In genomic region chr20:19735446-19735845, GRCh38 we compare ENCODE assay signal across 8 cellular contexts. TPM values are rescaled to one million over a fixed set of nuclear protein-coding genes. Genes with fewer than 3 reads are reported as not detected.
DNase-seq lines count a peak whose midpoint lies in the region; ATAC-seq and TF ChIP-seq lines count a peak whose summit lies in the region.

No MANE protein-coding gene starts in this region.

- peaks cover 19% of the 10 kb centered on the region for H3K4me1 Mint-ChIP-seq in activated CD4-positive, alpha-beta memory T cell treated with anti-CD3 and anti-CD28 coated beads for 36 hours (ENCODE audit: low read depth)
- H3K4me1 Mint-ChIP-seq in activated CD4-positive, alpha-beta memory T cell treated with anti-CD3 and anti-CD28 coated beads, Interleukin-2, amount 10 ng/mL, durations not matched to agents 7 days and 5 days: peaks cover 19% of the 10 kb centered on the region

- no peaks in the 10 kb centered on the region for H3K9me3 Mint-ChIP-seq in activated CD4-positive, alpha-beta memory T cell treated with anti-CD3 and anti-CD28 coated beads for 36 hours
- no peaks in the 10 kb centered on the region for H3K9me3 Mint-ChIP-seq in activated CD4-positive, alpha-beta memory T cell treated with anti-CD3 and anti-CD28 coated beads, Interleukin-2, amount 10 ng/mL, durations not matched to agents 7 days and 5 days

- no peaks in the 10 kb centered on the region for H3K27me3 ChIP-seq in testis

- H3K4me3 Mint-ChIP-seq in activated CD4-positive, alpha-beta memory T cell treated with anti-CD3 and anti-CD28 coated beads for 36 hours: no peak overlapping the region
- no peak overlapping the region for H3K4me3 Mint-ChIP-seq in activated CD4-positive, alpha-beta memory T cell treated with anti-CD3 and anti-CD28 coated beads, Interleukin-2, amount 10 ng/mL, durations not matched to agents 7 days and 5 days

- 35 to 43% methylated on average over 6 of the region's 6 CpGs for WGBS in testis, 2 donors

- intact Hi-C loops in activated CD4-positive, alpha-beta memory T cell treated with anti-CD3 and anti-CD28 coated beads for 36 hours (cut with micrococcal nuclease): loop anchor here (5.0 kb wide), 1 partner anchor 762 kb away; no protein-coding TSS in a partner anchor
- intact Hi-C loops in testis (cut with DNase I; ENCODE audit: low total_unique reads): no loop called here

- no peak for TF ChIP-seq POLR2A in testis (IDR thresholded peaks at IDR 0.05)

- peaks cover 8% of the 10 kb centered on the region for H3K27me3 Mint-ChIP-seq in activated CD4-positive, alpha-beta memory T cell treated with anti-CD3 and anti-CD28 coated beads for 36 hours
- H3K27me3 Mint-ChIP-seq in activated CD4-positive, alpha-beta memory T cell treated with anti-CD3 and anti-CD28 coated beads, Interleukin-2, amount 10 ng/mL, durations not matched to agents 7 days and 5 days: no peaks in the 10 kb centered on the region

- no peak overlapping the region for H3K4me3 ChIP-seq in choroid plexus epithelial cell (ENCODE audit: low read depth, low read length)
- H3K4me3 ChIP-seq in testis: no peak overlapping the region

- TF ChIP-seq CTCF in choroid plexus epithelial cell (conservative IDR thresholded peaks at IDR 0.05; ENCODE audit: low read depth, low read length): no peak
- TF ChIP-seq CTCF in testis (IDR thresholded peaks at IDR 0.05): no peak

- H3K4me1 ChIP-seq in testis: no peaks in the 10 kb centered on the region

- H3K9me3 ChIP-seq in testis: no peaks in the 10 kb centered on the region

- DNase-seq in activated CD4-positive, alpha-beta memory T cell treated with anti-CD3 and anti-CD28 coated beads for 36 hours: peak; percentile 70
- DNase-seq in activated CD4-positive, alpha-beta memory T cell treated with anti-CD3 and anti-CD28 coated beads, Interleukin-2, amount 10 ng/mL, durations not matched to agents 7 days and 5 days: no peak
- peak; percentile 97 for DNase-seq in NCI-H446 treated with DMSO at 0.1 percent for 48 hours (lab: John Stamatoyannopoulos, UW)
- DNase-seq in choroid plexus epithelial cell (ENCODE audit: low read depth): peak; percentile 86
- no peak for DNase-seq in left lobe of liver (ENCODE audit: low spot score)
- DNase-seq in testis: peak; percentile 30
- DNase-seq in NCI-H345 treated with DMSO at 0.1 percent for 48 hours (lab: John Stamatoyannopoulos, UW; ENCODE audit: unreplicated experiment): no peak
- DNase-seq in DMS79 (lab: John Stamatoyannopoulos, UW): no peak

- H3K27ac Mint-ChIP-seq in activated CD4-positive, alpha-beta memory T cell treated with anti-CD3 and anti-CD28 coated beads for 36 hours: peak overlapping the region; percentile 7
- H3K27ac Mint-ChIP-seq in activated CD4-positive, alpha-beta memory T cell treated with anti-CD3 and anti-CD28 coated beads, Interleukin-2, amount 10 ng/mL, durations not matched to agents 7 days and 5 days: no peak overlapping the region

- POLR2A ChIA-PET in activated CD4-positive, alpha-beta memory T cell treated with anti-CD3 and anti-CD28 coated beads for 36 hours (lab: Charles Lee): no interaction called here
- POLR2A ChIA-PET in activated CD4-positive, alpha-beta memory T cell treated with anti-CD3 and anti-CD28 coated beads, Interleukin-2, amount 10 ng/mL, durations not matched to agents 7 days and 5 days (lab: Charles Lee): no interaction called here

- no peaks in the 10 kb centered on the region for H3K36me3 Mint-ChIP-seq in activated CD4-positive, alpha-beta memory T cell treated with anti-CD3 and anti-CD28 coated beads for 36 hours
- H3K36me3 Mint-ChIP-seq in activated CD4-positive, alpha-beta memory T cell treated with anti-CD3 and anti-CD28 coated beads, Interleukin-2, amount 10 ng/mL, durations not matched to agents 7 days and 5 days (ENCODE audit: low read depth): no peaks in the 10 kb centered on the region

- no peak overlapping the region for H3K27ac ChIP-seq in testis

- no peaks in the 10 kb centered on the region for H3K36me3 ChIP-seq in testis (ENCODE audit: low read depth, missing control alignments)

- CTCF ChIA-PET in activated CD4-positive, alpha-beta memory T cell treated with anti-CD3 and anti-CD28 coated beads for 36 hours (lab: Charles Lee): no interaction called here
- CTCF ChIA-PET in activated CD4-positive, alpha-beta memory T cell treated with anti-CD3 and anti-CD28 coated beads, Interleukin-2, amount 10 ng/mL, durations not matched to agents 7 days and 5 days (lab: Charles Lee): no interaction called here

- ATAC-seq in left lobe of liver: peak; percentile 36

RNA-seq across cellular contexts. Expression of gene RIN2, which starts 22.6 kb away (rescaled TPM):
- not detected for total RNA-seq in activated CD4-positive, alpha-beta memory T cell treated with anti-CD3 and anti-CD28 coated beads for 36 hours
- not detected for total RNA-seq in activated CD4-positive, alpha-beta memory T cell treated with anti-CD3 and anti-CD28 coated beads, Interleukin-2, amount 10 ng/mL, durations not matched to agents 7 days and 5 days
- 13.8 TPM for total RNA-seq in left lobe of liver
- total RNA-seq in testis: 10 to 100 TPM; 16.0 to 29.2 TPM
- polyA plus RNA-seq in testis (ENCODE audit: insufficient read depth, low read depth, low replicate concordance): 9.1 TPM

Comparison
In these comparisons a context has a peak if more than half of its experiments do, and no peak if none do; other contexts are left out.
1. DNase-seq: peak in activated CD4-positive, alpha-beta memory T cell treated with anti-CD3 and anti-CD28 coated beads for 36 hours (single experiment), NCI-H446 treated with DMSO at 0.1 percent for 48 hours (single experiment), choroid plexus epithelial cell (single experiment) and testis (single experiment); none in activated CD4-positive, alpha-beta memory T cell treated with anti-CD3 and anti-CD28 coated beads, Interleukin-2, amount 10 ng/mL, durations not matched to agents 7 days and 5 days (single experiment), left lobe of liver (single experiment), NCI-H345 treated with DMSO at 0.1 percent for 48 hours (single experiment) and DMS79 (single experiment).
2. RNA of gene RIN2, which starts 22.6 kb away (total RNA-seq): 16.0 to 29.2 TPM in testis and 13.8 TPM in left lobe of liver (single experiment); not detected in activated CD4-positive, alpha-beta memory T cell treated with anti-CD3 and anti-CD28 coated beads for 36 hours and not detected in activated CD4-positive, alpha-beta memory T cell treated with anti-CD3 and anti-CD28 coated beads, Interleukin-2, amount 10 ng/mL, durations not matched to agents 7 days and 5 days; every median in the first group is over 10 times any median in the second.